In genomic region chr12:94832780-94833760, GRCh38 we compare ENCODE assay signal across 11 cellular contexts.
DNase-seq lines count a peak whose midpoint lies in the region; ATAC-seq, FAIRE-seq and TF ChIP-seq lines count a peak whose summit lies in the region.
"Had no signal": no experiment of that assay in that cellular context is flagged by ENCODE, and none has a peak within 500 bp of the region (broad histone marks: within the 10 kb centered on the region; RNA-seq: fewer than 3 reads in every experiment).

No MANE protein-coding gene starts in this region.

- 71 to 75% methylated on average over 11 to 17 of the region's 17 CpGs for WGBS in transverse colon (ENCODE audit: low coverage in 1 of 2), 2 donors

- H3K4me3 Mint-ChIP-seq in astrocyte (ENCODE audit: unreplicated experiment) = peak overlapping the region; percentile 7
- no peak overlapping the region for H3K4me3 Mint-ChIP-seq in naive thymus-derived CD8-positive, alpha-beta T cell
- H3K4me3 Mint-ChIP-seq: stimulated activated effector memory CD8-positive, alpha-beta T cell treated with anti-CD3 and anti-CD28 coated beads, Interleukin-12 subunit alpha, Interleukin-12 subunit beta, amount 100 ng/mL, for 72 hours had no signal

- peak; percentile 17 for DNase-seq in DMS53 (lab: John Stamatoyannopoulos, UW)
- DNase-seq in DMS53 treated with DMSO at 0.1 percent for 48 hours (lab: John Stamatoyannopoulos, UW; ENCODE audit: unreplicated experiment) = no peak
- peak; percentile 26 for DNase-seq in astrocyte (ENCODE audit: low read depth)
- DNase-seq in left lung = no peak
- DNase-seq in transverse colon = no peak
- no peak for DNase-seq in naive thymus-derived CD8-positive, alpha-beta T cell
- DNase-seq in GM10266 (ENCODE audit: extremely low spot score) = no peak
- DNase-seq: NCI-H1048 had no signal

- intact Hi-C loops in left lung (cut with DNase I) (no loop called here), transverse colon (cut with DNase I; ENCODE audit: low total_unique reads) (no loop called here)

- TF ChIP-seq POLR2A in transverse colon (IDR thresholded peaks at IDR 0.05) = no peak

- H4K20me1 ChIP-seq in astrocyte (ENCODE audit: insufficient read depth, low read length) = no peaks in the 10 kb centered on the region

- H2AFZ ChIP-seq in astrocyte (ENCODE audit: low read depth, low read length) = peak overlapping the region; percentile 16

- ATAC-seq in left lung (peak; percentile 44), GM21576 (IDR thresholded peaks at IDR 0.05; ENCODE audit: unreplicated experiment) (no peak)
- ATAC-seq in naive thymus-derived CD8-positive, alpha-beta T cell = no peak
- ATAC-seq: stimulated activated effector memory CD8-positive, alpha-beta T cell treated with anti-CD3 and anti-CD28 coated beads, Interleukin-12 subunit alpha, Interleukin-12 subunit beta, amount 100 ng/mL, for 72 hours had no signal

- H3K9me3 ChIP-seq in astrocyte (ENCODE audit: insufficient read depth, low read depth, low read length) (no peaks in the 10 kb centered on the region), left lung (no peaks in the 10 kb centered on the region), transverse colon (no peaks in the 10 kb centered on the region)

- peaks cover 2% of the 10 kb centered on the region for H3K27me3 Mint-ChIP-seq in astrocyte (ENCODE audit: low read depth, unreplicated experiment)
- peaks cover 0 to 3% (median 0%) of the 10 kb centered on the region in 5 donors for H3K27me3 Mint-ChIP-seq in naive thymus-derived CD8-positive, alpha-beta T cell

- H3K27me3 ChIP-seq in astrocyte (ENCODE audit: insufficient read depth, low read length) (no peaks in the 10 kb centered on the region), left lung (no peaks in the 10 kb centered on the region), transverse colon (no peaks in the 10 kb centered on the region)

- no peak overlapping the region for H3K27ac ChIP-seq in astrocyte (ENCODE audit: low read depth, low read length)
- peak overlapping the region; percentile 3 to 59 for H3K27ac ChIP-seq in left lung
- peak overlapping the region; percentile 8 to 76 (median 50) for H3K27ac ChIP-seq in transverse colon
- H3K27ac ChIP-seq: 22Rv1 had no signal

- no peak overlapping the region for H3K4me2 ChIP-seq in astrocyte (ENCODE audit: low read length)

- H3K9ac ChIP-seq in astrocyte (ENCODE audit: low read length) = no peak overlapping the region

- POLR2A ChIA-PET in naive thymus-derived CD8-positive, alpha-beta T cell (lab: Charles Lee) = no interaction called here

- in situ Hi-C loops in transverse colon (cut with MboI; ENCODE audit: low pct_ligation_motif_present in 1 of 4, low pct_unique_long_range_greater_than_20kb in 1 of 4, low sequenced_read_pairs in 3 of 4) = no loop called here

- H3K4me3 ChIP-seq in astrocyte (ENCODE audit: insufficient read depth, low read depth, low read length) (no peak overlapping the region), left lung (no peak overlapping the region), transverse colon (no peak overlapping the region)

- no peak for FAIRE-seq in astrocyte (lab: Jason Lieb, UNC)

- no peak for TF ChIP-seq EP300 in transverse colon (IDR thresholded peaks at IDR 0.05; ENCODE audit: low read depth)

- H3K9me3 Mint-ChIP-seq in astrocyte (ENCODE audit: unreplicated experiment) = peaks cover 8% of the 10 kb centered on the region
- H3K9me3 Mint-ChIP-seq in naive thymus-derived CD8-positive, alpha-beta T cell = peaks cover 0 to under 1% (median 0%) of the 10 kb centered on the region in 9 donors
- H3K9me3 Mint-ChIP-seq: stimulated activated effector memory CD8-positive, alpha-beta T cell treated with anti-CD3 and anti-CD28 coated beads, Interleukin-12 subunit alpha, Interleukin-12 subunit beta, amount 100 ng/mL, for 72 hours had no signal

- no peak for TF ChIP-seq CTCF in astrocyte (IDR thresholded peaks at IDR 0.05; ENCODE audit: insufficient read depth, low read depth, low read length)
- no peak for TF ChIP-seq CTCF in left lung (IDR thresholded peaks at IDR 0.05)
- no peak for TF ChIP-seq CTCF in transverse colon (IDR thresholded peaks at IDR 0.05)
- TF ChIP-seq CTCF in GM10266 (IDR thresholded peaks at IDR 0.05; ENCODE audit: control insufficient read depth, insufficient read depth, low read depth, missing control alignments) = no peak

- H3K4me1 ChIP-seq in astrocyte (ENCODE audit: insufficient read depth, low read length) (peaks cover 6% of the 10 kb centered on the region), left lung (peaks cover 0 to 22% of the 10 kb centered on the region in 2 donors), transverse colon (peaks cover 0 to 34% (median 10%) of the 10 kb centered on the region in 4 donors)

- peaks cover 23% of the 10 kb centered on the region for H3K4me1 Mint-ChIP-seq in astrocyte (ENCODE audit: low read depth, unreplicated experiment)
- H3K4me1 Mint-ChIP-seq in naive thymus-derived CD8-positive, alpha-beta T cell = peaks cover 12 to 38% (median 14%) of the 10 kb centered on the region in 4 donors

- H3K36me3 Mint-ChIP-seq in astrocyte (ENCODE audit: low read depth, unreplicated experiment) = no peaks in the 10 kb centered on the region
- no peaks in the 10 kb centered on the region for H3K36me3 Mint-ChIP-seq in naive thymus-derived CD8-positive, alpha-beta T cell
- H3K36me3 Mint-ChIP-seq: stimulated activated effector memory CD8-positive, alpha-beta T cell treated with anti-CD3 and anti-CD28 coated beads, Interleukin-12 subunit alpha, Interleukin-12 subunit beta, amount 100 ng/mL, for 72 hours had no signal

- H3K79me2 ChIP-seq in astrocyte (ENCODE audit: insufficient read depth, low read length) = no peaks in the 10 kb centered on the region

- peak overlapping the region; percentile 96 for H3K27ac Mint-ChIP-seq in astrocyte (ENCODE audit: unreplicated experiment)
- H3K27ac Mint-ChIP-seq in naive thymus-derived CD8-positive, alpha-beta T cell = no peak overlapping the region
- H3K27ac Mint-ChIP-seq: stimulated activated effector memory CD8-positive, alpha-beta T cell treated with anti-CD3 and anti-CD28 coated beads, Interleukin-12 subunit alpha, Interleukin-12 subunit beta, amount 100 ng/mL, for 72 hours had no signal

- H3K36me3 ChIP-seq in astrocyte (ENCODE audit: insufficient read depth, low read length) = no peaks in the 10 kb centered on the region
- H3K36me3 ChIP-seq in left lung = no peaks in the 10 kb centered on the region
- no peaks in the 10 kb centered on the region for H3K36me3 ChIP-seq in transverse colon

Comparison
In these comparisons a context has a peak if more than half of its experiments do, and no peak if none do; other contexts are left out.
1. DNase-seq: peak in DMS53 (single experiment) and astrocyte (single experiment); none in DMS53 treated with DMSO at 0.1 percent for 48 hours (single experiment), left lung (0 of 2), transverse colon (single experiment), naive thymus-derived CD8-positive, alpha-beta T cell (0 of 10) and GM10266 (single experiment).